Comparison of ENCODE assay signal across 16 cellular contexts in the genomic region with DNA sequence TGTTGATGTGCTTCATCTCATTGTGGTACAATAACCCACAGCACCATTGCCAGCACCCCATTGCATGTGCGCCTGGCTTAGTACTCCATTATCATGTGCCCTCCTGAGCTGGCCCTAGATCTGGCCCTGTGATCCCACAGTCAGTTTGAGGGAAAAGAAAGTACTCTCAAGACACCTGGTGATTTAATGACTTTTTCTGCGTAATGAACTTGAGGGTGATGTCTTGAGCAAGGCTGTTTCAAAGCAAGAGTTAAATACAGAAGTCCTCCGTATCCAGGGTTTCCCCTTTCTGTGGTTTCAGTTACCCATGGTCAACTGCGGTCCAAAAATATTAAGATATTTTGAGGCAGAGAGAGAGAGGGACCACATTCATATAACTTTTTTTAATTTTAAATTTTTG. TPM values are rescaled to one million over a fixed set of nuclear protein-coding genes. Genes with fewer than 3 reads are reported as not detected.
DNase-seq lines count a peak whose midpoint lies in the region; ATAC-seq and TF ChIP-seq lines count a peak whose summit lies in the region.
"Had no signal": no experiment of that assay in that cellular context is flagged by ENCODE, and none has a peak within 500 bp of the region (broad histone marks: within the 10 kb centered on the region; RNA-seq: fewer than 3 reads in every experiment).

No MANE protein-coding gene starts in this region.

- DNase-seq in memory B cell (ENCODE audit: low spot score in 2 of 2) (no peak), nephron progenitor cell (no peak), kidney tubule cell (ENCODE audit: low spot score) (no peak), caudate nucleus (lab: John Stamatoyannopoulos, UW) (no peak), vagina (ENCODE audit: extremely low spot score in 2 of 2) (no peak)
- DNase-seq: activated naive CD8-positive, alpha-beta T cell treated with anti-CD3 and anti-CD28 coated beads for 36 hours; foreskin keratinocyte; Karpas-422; left ventricle myocardium inferior; ovary had no signal

- peak; percentile 50 for ATAC-seq in GM18517 (IDR thresholded peaks at IDR 0.05; ENCODE audit: unreplicated experiment)
- ATAC-seq in HG02610 (IDR thresholded peaks at IDR 0.05; ENCODE audit: unreplicated experiment): peak; percentile 66
- peak; percentile 39 for ATAC-seq in HG03571 (IDR thresholded peaks at IDR 0.05; ENCODE audit: unreplicated experiment)
- ATAC-seq in memory B cell (ENCODE audit: low read depth): peak; percentile 75
- ATAC-seq: foreskin keratinocyte, SK-N-SH treated with all-trans-retinoic acid at 6 μM for 48 hours had no signal

- no peak overlapping the region for H3K27ac Mint-ChIP-seq in memory B cell
- H3K27ac Mint-ChIP-seq in nephron progenitor cell: no peak overlapping the region
- H3K27ac Mint-ChIP-seq: activated naive CD8-positive, alpha-beta T cell treated with anti-CD3 and anti-CD28 coated beads for 36 hours had no signal

- intact Hi-C loops in vagina (cut with DNase I): no loop called here

- no peaks in the 10 kb centered on the region for H3K4me1 ChIP-seq in vagina
- H3K4me1 ChIP-seq: foreskin keratinocyte, left ventricle myocardium inferior had no signal

- H3K4me3 Mint-ChIP-seq in memory B cell: no peak overlapping the region
- H3K4me3 Mint-ChIP-seq in nephron progenitor cell: no peak overlapping the region
- H3K4me3 Mint-ChIP-seq: activated naive CD8-positive, alpha-beta T cell treated with anti-CD3 and anti-CD28 coated beads for 36 hours had no signal

- H3K36me3 Mint-ChIP-seq in memory B cell: peaks cover 4% of the 10 kb centered on the region
- no peaks in the 10 kb centered on the region for H3K36me3 Mint-ChIP-seq in nephron progenitor cell (ENCODE audit: low read depth)

- TF ChIP-seq POLR2A in vagina (IDR thresholded peaks at IDR 0.05): no peak

- H3K27me3 ChIP-seq in vagina: no peaks in the 10 kb centered on the region
- H3K27me3 ChIP-seq: ovary had no signal

- peaks cover 15% of the 10 kb centered on the region for H3K4me1 Mint-ChIP-seq in memory B cell
- H3K4me1 Mint-ChIP-seq in nephron progenitor cell: no peaks in the 10 kb centered on the region

- no peak overlapping the region for H3K4me3 ChIP-seq in vagina
- H3K4me3 ChIP-seq: left ventricle myocardium inferior, ovary had no signal

- H3K27me3 Mint-ChIP-seq in memory B cell (peaks cover 24% of the 10 kb centered on the region), nephron progenitor cell (ENCODE audit: low read depth, poor library complexity) (peaks cover 55% of the 10 kb centered on the region)
- H3K27me3 Mint-ChIP-seq: activated naive CD8-positive, alpha-beta T cell treated with anti-CD3 and anti-CD28 coated beads for 36 hours had no signal

- no peaks in the 10 kb centered on the region for H3K9me3 ChIP-seq in vagina
- H3K9me3 ChIP-seq: ovary had no signal

- no peaks in the 10 kb centered on the region for H3K36me3 ChIP-seq in vagina
- H3K36me3 ChIP-seq: left ventricle myocardium inferior, ovary had no signal

- H3K27ac ChIP-seq in caudate nucleus (ENCODE audit: low read depth, low read length) (no peak overlapping the region), vagina (no peak overlapping the region)
- H3K27ac ChIP-seq: foreskin keratinocyte, left ventricle myocardium inferior, ovary had no signal

- peaks cover 3% of the 10 kb centered on the region for H3K9me3 Mint-ChIP-seq in memory B cell
- H3K9me3 Mint-ChIP-seq in nephron progenitor cell: peaks cover 29% of the 10 kb centered on the region

- no peak for TF ChIP-seq CTCF in nephron progenitor cell (IDR thresholded peaks at IDR 0.05)
- no peak for TF ChIP-seq CTCF in vagina (IDR thresholded peaks at IDR 0.05)

RNA-seq across cellular contexts. Expression of a gene that starts 16.3 kb away (rescaled TPM):
- 0.49 TPM for total RNA-seq in vagina
- total RNA-seq: dermis microvascular lymphatic vessel endothelial cell, foreskin keratinocyte, left ventricle myocardium inferior, NCI-H460 had no signal

RNA-seq across cellular contexts. Expression of a gene that starts 39.7 kb away (rescaled TPM):
- total RNA-seq in vagina: 31.2 TPM
